In genomic region chr12:66269757-66270383, GRCh38 we compare ENCODE assay signal across 8 cellular contexts. TPM values are rescaled to one million over a fixed set of nuclear protein-coding genes. Genes with fewer than 3 reads are reported as not detected.
DNase-seq lines count a peak whose midpoint lies in the region; ATAC-seq and TF ChIP-seq lines count a peak whose summit lies in the region.

No MANE protein-coding gene starts in this region.

- H3K4me1 ChIP-seq in adrenal gland (replicated peaks in 1 of 2) (no peaks in the 10 kb centered on the region), skeletal muscle satellite cell (ENCODE audit: control insufficient read depth, insufficient read depth, low read length) (no peaks in the 10 kb centered on the region)

- H3K9ac ChIP-seq in skeletal muscle satellite cell (ENCODE audit: low read depth, low read length), result no peak overlapping the region

- ATAC-seq in left ventricle myocardium superior, result peak; percentile 34

- no peaks in the 10 kb centered on the region for H3K9me3 ChIP-seq in adrenal gland (replicated peaks in 1 of 3)
- H3K9me3 ChIP-seq in skeletal muscle satellite cell (replicated peaks; ENCODE audit: low read length), result no peaks in the 10 kb centered on the region

- H3K27me3 ChIP-seq in adrenal gland (no peaks in the 10 kb centered on the region), skeletal muscle satellite cell (ENCODE audit: control insufficient read depth, insufficient read depth, low read length) (peaks cover 41% of the 10 kb centered on the region)

- DNase-seq in NCI-H2029 treated with DMSO at 0.1 percent for 48 hours (lab: John Stamatoyannopoulos, UW), result peak; percentile 3
- DNase-seq in NCI-H2029 (lab: John Stamatoyannopoulos, UW), result no peak
- peak; percentile 17 for DNase-seq in HFF-Myc (ENCODE audit: extremely low read depth, low read depth)
- peak; percentile 14 for DNase-seq in NCI-H345 (lab: John Stamatoyannopoulos, UW)
- peak in 3 of 7 donors; percentile 18 to 22 (median 20) for DNase-seq in adrenal gland
- no peak for DNase-seq in left ventricle myocardium superior
- DNase-seq in mucosa of gallbladder (ENCODE audit: low spot score), result no peak

- H3K4me3 ChIP-seq in HFF-Myc (replicated peaks; ENCODE audit: low read depth, low read length), result no peak overlapping the region
- H3K4me3 ChIP-seq in adrenal gland, result no peak overlapping the region
- H3K4me3 ChIP-seq in skeletal muscle satellite cell (ENCODE audit: low read length), result no peak overlapping the region

- peak overlapping the region; percentile 17 for H3K4me2 ChIP-seq in skeletal muscle satellite cell (ENCODE audit: low read length)

- no peak for TF ChIP-seq POLR2A in adrenal gland (IDR thresholded peaks at IDR 0.05)

- 47 to 49% (median 49%) methylated on average over 5 of the region's 5 CpGs for WGBS in adrenal gland, 4 donors

- H3K27ac ChIP-seq in adrenal gland, result no peak overlapping the region

- TF ChIP-seq CTCF in HFF-Myc (IDR thresholded peaks at IDR 0.05; ENCODE audit: low read depth, low read length, missing control alignments), result peak; percentile 56
- TF ChIP-seq CTCF in adrenal gland (IDR thresholded peaks at IDR 0.05), result peak; percentile 38 to 72 (median 60)

- H3K36me3 ChIP-seq in adrenal gland (replicated peaks in 1 of 2) (no peaks in the 10 kb centered on the region), skeletal muscle satellite cell (ENCODE audit: insufficient read depth, low read length) (no peaks in the 10 kb centered on the region)

- intact Hi-C loops in adrenal gland (cut with DNase I), result loop anchor here in 1 of 2 donors (5.0 to 10.0 kb wide), 2 partner anchors 137 to 425 kb away; no protein-coding TSS in a partner anchor
- intact Hi-C loops in left ventricle myocardium superior (cut with micrococcal nuclease), result loop anchor here (10.0 kb wide), 1 partner anchor 135 kb away; no protein-coding TSS in a partner anchor

RNA-seq across cellular contexts. Expression of gene HELB, which starts 32.4 kb away (rescaled TPM):
- total RNA-seq in adrenal gland (1 to 10 TPM in 7 of 8 donors, under 1 TPM in 1; 0.55 to 6.8 (median 2.1) TPM), left ventricle myocardium superior (0.99 TPM), mucosa of gallbladder (3.6 TPM)
- under 1 TPM; 0.40 to 0.93 (median 0.48) TPM for polyA plus RNA-seq in adrenal gland
- total RNA-seq in skeletal muscle satellite cell (2012; rRNA removed), result 2.0 and 2.3 TPM in 2 replicates

Comparison
In these comparisons a context has a peak if more than half of its experiments do, and no peak if none do; other contexts are left out.
1. DNase-seq: peak in NCI-H2029 treated with DMSO at 0.1 percent for 48 hours (single experiment), HFF-Myc (single experiment) and NCI-H345 (single experiment); none in NCI-H2029 (single experiment), left ventricle myocardium superior (single experiment) and mucosa of gallbladder (single experiment).